Comparison of ENCODE assay signal across 7 cellular contexts in the genomic region with DNA sequence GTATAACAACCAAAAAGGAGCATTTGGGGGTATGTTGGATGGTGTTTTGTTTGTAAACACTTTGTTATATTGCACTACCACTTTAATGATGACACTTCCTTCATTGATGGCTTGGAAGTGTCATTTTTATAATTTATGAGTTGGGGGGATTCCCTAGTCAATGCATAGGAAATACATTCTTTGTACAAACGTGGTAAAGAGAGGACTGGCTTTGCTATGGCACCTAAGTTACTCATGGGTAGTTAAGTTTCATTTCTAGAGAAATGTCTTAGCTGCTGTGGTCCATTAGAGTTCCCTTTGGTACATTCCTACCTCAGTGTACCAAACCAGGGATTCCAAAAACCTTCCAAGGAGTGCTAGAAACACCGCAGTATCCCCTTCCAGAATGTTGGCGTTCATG.
"Had no signal": no experiment of that assay in that cellular context is flagged by ENCODE, and none has a peak within 500 bp of the region (broad histone marks: within the 10 kb centered on the region; RNA-seq: fewer than 3 reads in every experiment).

No MANE protein-coding gene starts in this region.

- H2AFZ ChIP-seq: GM23248 had no signal

- H3K27ac ChIP-seq: GM23248 had no signal

- DNase-seq: GM23248, GOT3, H9, HCEC 1CT, IMR-90, KBM-7 had no signal

- H3K9me3 Mint-ChIP-seq: H9 had no signal

- H3K9ac ChIP-seq: GM23248 had no signal

- FAIRE-seq: HTR-8/SVneo had no signal

- H3K4me3 Mint-ChIP-seq: H9 had no signal

- H3K4me3 ChIP-seq: GM23248 had no signal
